In genomic region chr11:68950268-68950667, GRCh38 we compare ENCODE assay signal across 10 cellular contexts. TPM values are rescaled to one million over a fixed set of nuclear protein-coding genes. Genes with fewer than 3 reads are reported as not detected.
DNase-seq lines count a peak whose midpoint lies in the region; ATAC-seq and TF ChIP-seq lines count a peak whose summit lies in the region.
"Had no signal": no experiment of that assay in that cellular context is flagged by ENCODE, and none has a peak within 500 bp of the region (broad histone marks: within the 10 kb centered on the region; RNA-seq: fewer than 3 reads in every experiment).

No MANE protein-coding gene starts in this region.

- ATAC-seq in HG02938 (IDR thresholded peaks at IDR 0.05; ENCODE audit: unreplicated experiment) (no peak), lower lobe of right lung (no peak), GM19035 (IDR thresholded peaks at IDR 0.05; ENCODE audit: unreplicated experiment) (no peak)
- ATAC-seq in effector memory CD8-positive, alpha-beta T cell (replicated peaks) = no peak

- H3K9me3 Mint-ChIP-seq in effector memory CD8-positive, alpha-beta T cell = no peaks in the 10 kb centered on the region

- peak; percentile 27 for DNase-seq in EL
- no peak for DNase-seq in ascending aorta (ENCODE audit: low spot score in 2 of 2)
- DNase-seq in mesenchymal stem cell = peak; percentile 55
- no peak for DNase-seq in effector memory CD8-positive, alpha-beta T cell
- DNase-seq in lower lobe of right lung = no peak
- DNase-seq: NCI-H510A treated with DMSO at 0.1 percent for 48 hours had no signal

- peak overlapping the region; percentile 21 for H3K27ac ChIP-seq in HUES48 (ENCODE audit: low read depth, low read length)
- H3K27ac ChIP-seq in ascending aorta = no peak overlapping the region
- H3K27ac ChIP-seq in mesenchymal stem cell (ENCODE audit: low read length, poor library complexity, severe bottlenecking) = no peak overlapping the region
- H3K27ac ChIP-seq in lower lobe of right lung = no peak overlapping the region

- H2BK12ac ChIP-seq in mesenchymal stem cell (ENCODE audit: low read length in 2 of 2) = no peak overlapping the region

- no peak overlapping the region for H3K23ac ChIP-seq in mesenchymal stem cell (ENCODE audit: low read length in 2 of 2)

- no peak overlapping the region for H3K4me2 ChIP-seq in mesenchymal stem cell (ENCODE audit: low read length, poor library complexity, severe bottlenecking)

- intact Hi-C loops in ascending aorta (cut with DNase I) = no loop called here
- intact Hi-C loops in lower lobe of right lung (cut with DNase I) = no loop called here

- H2AFZ ChIP-seq in mesenchymal stem cell (ENCODE audit: low read depth, low read length) = no peak overlapping the region

- no peak overlapping the region for H3K4me3 Mint-ChIP-seq in effector memory CD8-positive, alpha-beta T cell

- no peak overlapping the region for H3K4ac ChIP-seq in mesenchymal stem cell (ENCODE audit: low read depth in 1 of 2, low read length in 2 of 2)

- peaks cover 8% of the 10 kb centered on the region for H3K4me1 ChIP-seq in HUES48 (ENCODE audit: control insufficient read depth, insufficient read depth, low read length)
- H3K4me1 ChIP-seq in ascending aorta = peaks cover 8 to 14% of the 10 kb centered on the region in 2 donors
- peaks cover 5% of the 10 kb centered on the region for H3K4me1 ChIP-seq in mesenchymal stem cell (ENCODE audit: control insufficient read depth, insufficient read depth, low read depth, low read length)
- H3K4me1 ChIP-seq in lower lobe of right lung = peaks cover 5% of the 10 kb centered on the region

- no peaks in the 10 kb centered on the region for H3K9me3 ChIP-seq in HUES48 (ENCODE audit: control insufficient read depth, insufficient read depth, low read length)
- H3K9me3 ChIP-seq in ascending aorta = no peaks in the 10 kb centered on the region
- no peaks in the 10 kb centered on the region for H3K9me3 ChIP-seq in mesenchymal stem cell (ENCODE audit: control insufficient read depth, low read length)
- no peaks in the 10 kb centered on the region for H3K9me3 ChIP-seq in lower lobe of right lung

- peaks cover 0 to 16% of the 10 kb centered on the region in 2 donors for H3K27me3 Mint-ChIP-seq in effector memory CD8-positive, alpha-beta T cell

- H3K27ac Mint-ChIP-seq in effector memory CD8-positive, alpha-beta T cell = no peak overlapping the region

- H3K79me1 ChIP-seq in mesenchymal stem cell (replicated peaks; ENCODE audit: low read length, poor library complexity, severe bottlenecking) = no peaks in the 10 kb centered on the region

- H2BK5ac ChIP-seq in mesenchymal stem cell (ENCODE audit: low read depth, low read length, poor library complexity, severe bottlenecking) = no peak overlapping the region

- H4K91ac ChIP-seq in mesenchymal stem cell (ENCODE audit: low read length) = no peak overlapping the region

- H2BK120ac ChIP-seq in mesenchymal stem cell (ENCODE audit: low read depth, low read length) = no peak overlapping the region

- H3K18ac ChIP-seq in mesenchymal stem cell (ENCODE audit: low read depth in 1 of 2, low read length in 2 of 2) = no peak overlapping the region

- no peaks in the 10 kb centered on the region for H3K27me3 ChIP-seq in HUES48 (ENCODE audit: control insufficient read depth, insufficient read depth, low read length)
- no peaks in the 10 kb centered on the region for H3K27me3 ChIP-seq in ascending aorta
- peaks cover 0 to 11% of the 10 kb centered on the region in 2 experiments for H3K27me3 ChIP-seq in mesenchymal stem cell (ENCODE audit: control insufficient read depth in 1 of 2, insufficient read depth in 1 of 2, low read length in 2 of 2)
- H3K27me3 ChIP-seq in lower lobe of right lung (ENCODE audit: low read depth) = no peaks in the 10 kb centered on the region

- no peak overlapping the region for H4K8ac ChIP-seq in mesenchymal stem cell (ENCODE audit: low read length)

- H3K14ac ChIP-seq in mesenchymal stem cell (ENCODE audit: low read length in 2 of 2) = no peak overlapping the region

- H3K36me3 ChIP-seq in HUES48 (ENCODE audit: control insufficient read depth, insufficient read depth, low read length) (no peaks in the 10 kb centered on the region), ascending aorta (no peaks in the 10 kb centered on the region), mesenchymal stem cell (ENCODE audit: control insufficient read depth in 1 of 2, insufficient read depth in 2 of 2, low read depth in 1 of 2, low read length in 2 of 2) (no peaks in the 10 kb centered on the region), lower lobe of right lung (no peaks in the 10 kb centered on the region)

- H3K9ac ChIP-seq in HUES48 (ENCODE audit: low read depth, low read length) (no peak overlapping the region), mesenchymal stem cell (ENCODE audit: low read length) (no peak overlapping the region)

- 59% methylated on average over 3 of the region's 5 CpGs for WGBS in mesenchymal stem cell

- no peaks in the 10 kb centered on the region for H3K4me1 Mint-ChIP-seq in effector memory CD8-positive, alpha-beta T cell (ENCODE audit: low read depth in 2 of 2)

- no peak overlapping the region for H2BK15ac ChIP-seq in mesenchymal stem cell (ENCODE audit: low read depth, poor library complexity, severe bottlenecking)

- TF ChIP-seq CTCF in ascending aorta (IDR thresholded peaks at IDR 0.05) (peak; percentile 18 to 48 (median 23)), lower lobe of right lung (IDR thresholded peaks at IDR 0.05) (no peak)

- peaks cover 4% of the 10 kb centered on the region for H3K36me3 Mint-ChIP-seq in effector memory CD8-positive, alpha-beta T cell (ENCODE audit: insufficient read depth)

- H2AK5ac ChIP-seq in mesenchymal stem cell (ENCODE audit: low read length, severe bottlenecking) = no peak overlapping the region

- H3K4me3 ChIP-seq in HUES48 (ENCODE audit: low read depth, low read length) = no peak overlapping the region
- no peak overlapping the region for H3K4me3 ChIP-seq in ascending aorta
- no peak overlapping the region for H3K4me3 ChIP-seq in mesenchymal stem cell (ENCODE audit: insufficient read depth in 1 of 2, low read depth in 1 of 2, low read length in 2 of 2)
- no peak overlapping the region for H3K4me3 ChIP-seq in lower lobe of right lung

RNA-seq across cellular contexts. Expression of gene MRGPRD, which starts 30.5 kb away (rescaled TPM):
- total RNA-seq in ascending aorta = not detected
- polyA plus RNA-seq in mesenchymal stem cell (2013, experiment 1 of 2) = not detected
- not detected for polyA plus RNA-seq in mesenchymal stem cell (2013, experiment 2 of 2)
- not detected for total RNA-seq in lower lobe of right lung
- total RNA-seq: lower leg skin had no signal

RNA-seq across cellular contexts. Expression of gene IGHMBP2, which starts 46.6 kb away (rescaled TPM):
- total RNA-seq in ascending aorta (52.0 TPM), lower lobe of right lung (18.8 TPM)
- polyA plus RNA-seq in mesenchymal stem cell (2013, experiment 1 of 2) = 5.9 TPM
- polyA plus RNA-seq in mesenchymal stem cell (2013, experiment 2 of 2) = 5.1 TPM

RNA-seq across cellular contexts. Expression of gene MRPL21, which starts 46.6 kb away (rescaled TPM):
- 14.2 TPM for total RNA-seq in ascending aorta
- polyA plus RNA-seq in mesenchymal stem cell (2013, experiment 1 of 2) = 71.6 TPM
- 69.8 TPM for polyA plus RNA-seq in mesenchymal stem cell (2013, experiment 2 of 2)
- 32.9 TPM for total RNA-seq in lower lobe of right lung

Comparison
In these comparisons a context has a peak if more than half of its experiments do, and no peak if none do; other contexts are left out.
1. DNase-seq: peak in EL (single experiment) and mesenchymal stem cell (single experiment); none in ascending aorta (0 of 2), effector memory CD8-positive, alpha-beta T cell (0 of 3) and lower lobe of right lung (single experiment).